20 cellular contexts compared by ENCODE assay signal in genomic region chr15:29071907-29072273, GRCh38.
DNase-seq lines count a peak whose midpoint lies in the region; ATAC-seq and TF ChIP-seq lines count a peak whose summit lies in the region.
"Had no signal": no experiment of that assay in that cellular context is flagged by ENCODE, and none has a peak within 500 bp of the region (broad histone marks: within the 10 kb centered on the region; RNA-seq: fewer than 3 reads in every experiment).

No MANE protein-coding gene starts in this region.

- H4K8ac ChIP-seq in mesendoderm (ENCODE audit: low read depth, low read length) = no peak overlapping the region

- no peak for TF ChIP-seq CTCF in brain (conservative IDR thresholded peaks at IDR 0.05)
- TF ChIP-seq CTCF in glutamatergic neuron (IDR thresholded peaks at IDR 0.05; ENCODE audit: partially characterized antibody, unreplicated experiment) = no peak
- no peak for TF ChIP-seq CTCF in sigmoid colon (IDR thresholded peaks at IDR 0.05)

- 84 to 90% methylated on average over 6 of the region's 6 CpGs for WGBS in sigmoid colon, 2 donors
- WGBS in mesendoderm (ENCODE audit: extremely low coverage, insufficient coverage, low lambda C conversion rate) = no CpG with 5 or more reads among the region's 6 CpGs

- no peak overlapping the region for H3K56ac ChIP-seq in mesendoderm (ENCODE audit: low read length)

- no peak for DNase-seq in glutamatergic neuron
- peak; percentile 32 for DNase-seq in sigmoid colon
- no peak for DNase-seq in mesendoderm
- DNase-seq in stimulated activated CD4-positive, alpha-beta T cell treated with anti-CD3 and anti-CD28 coated beads, Interleukin-15, amount 100 ng/mL, for 24 hours = no peak
- no peak for DNase-seq in naive thymus-derived CD8-positive, alpha-beta T cell
- DNase-seq: CD4-positive, alpha-beta memory T cell; GDM1; Kasumi-1; MV-4-11; NCI-H1105; NCI-H1436 treated with DMSO at 0.1 percent for 48 hours; NCI-H187 treated with DMSO at 0.1 percent for 48 hours; NCI-H345; NCI-H774; SK-N-SH had no signal

- no peak overlapping the region for H3K4ac ChIP-seq in mesendoderm (ENCODE audit: low read depth, low read length)

- TF ChIP-seq POLR2A in sigmoid colon (IDR thresholded peaks at IDR 0.05) = no peak

- no peak overlapping the region for H3K4me3 Mint-ChIP-seq in brain
- H3K4me3 Mint-ChIP-seq in glutamatergic neuron (ENCODE audit: unreplicated experiment) = peak overlapping the region; percentile 61
- H3K4me3 Mint-ChIP-seq in naive thymus-derived CD8-positive, alpha-beta T cell = peak overlapping the region in 1 of 10 donors; percentile 45
- H3K4me3 Mint-ChIP-seq: CD4-positive, alpha-beta memory T cell had no signal

- no peak overlapping the region for H3K18ac ChIP-seq in mesendoderm (ENCODE audit: low read length)

- no peaks in the 10 kb centered on the region for H3K79me1 ChIP-seq in mesendoderm (ENCODE audit: low read length)

- H3K36me3 ChIP-seq in sigmoid colon = no peaks in the 10 kb centered on the region
- H3K36me3 ChIP-seq in mesendoderm (ENCODE audit: control insufficient read depth, insufficient read depth, low read length) = no peaks in the 10 kb centered on the region

- peaks cover 19% of the 10 kb centered on the region for H3K36me3 Mint-ChIP-seq in brain
- no peaks in the 10 kb centered on the region for H3K36me3 Mint-ChIP-seq in glutamatergic neuron (ENCODE audit: unreplicated experiment)
- H3K36me3 Mint-ChIP-seq in naive thymus-derived CD8-positive, alpha-beta T cell = peaks cover 4 to 54% (median 26%) of the 10 kb centered on the region in 3 donors

- H3K27me3 Mint-ChIP-seq in brain (no peaks in the 10 kb centered on the region), glutamatergic neuron (ENCODE audit: unreplicated experiment) (peaks cover 12% of the 10 kb centered on the region)
- H3K27me3 Mint-ChIP-seq in naive thymus-derived CD8-positive, alpha-beta T cell = no peaks in the 10 kb centered on the region
- H3K27me3 Mint-ChIP-seq: CD4-positive, alpha-beta memory T cell had no signal

- H3K27ac Mint-ChIP-seq in brain = peak overlapping the region; percentile 58 to 94 (median 84)
- peak overlapping the region; percentile 90 for H3K27ac Mint-ChIP-seq in glutamatergic neuron (ENCODE audit: unreplicated experiment)
- H3K27ac Mint-ChIP-seq in naive thymus-derived CD8-positive, alpha-beta T cell = peak overlapping the region in 2 of 10 donors; percentile 63 to 65

- H2BK15ac ChIP-seq in mesendoderm (replicated peaks; ENCODE audit: low read depth) = no peak overlapping the region

- peaks cover 77% of the 10 kb centered on the region for H3K4me1 Mint-ChIP-seq in brain
- peaks cover 50% of the 10 kb centered on the region for H3K4me1 Mint-ChIP-seq in glutamatergic neuron (ENCODE audit: low read depth, unreplicated experiment)
- H3K4me1 Mint-ChIP-seq in naive thymus-derived CD8-positive, alpha-beta T cell = peaks cover 9 to 44% (median 29%) of the 10 kb centered on the region in 4 donors

- no peak overlapping the region for H3K23ac ChIP-seq in mesendoderm (ENCODE audit: low read length)

- no peak overlapping the region for H2BK5ac ChIP-seq in mesendoderm (ENCODE audit: low read length)

- H3K79me2 ChIP-seq in mesendoderm (ENCODE audit: control insufficient read depth, insufficient read depth, low read length) = no peaks in the 10 kb centered on the region

- H3K4me3 ChIP-seq in sigmoid colon (no peak overlapping the region), mesendoderm (ENCODE audit: low read length) (no peak overlapping the region)
- H3K4me3 ChIP-seq: A549, GM12878, K562 had no signal

- H3K4me2 ChIP-seq in mesendoderm (ENCODE audit: low read length) = no peak overlapping the region
- H3K4me2 ChIP-seq: A549, SK-N-SH had no signal

- no peak overlapping the region for H2BK120ac ChIP-seq in mesendoderm (ENCODE audit: low read depth, low read length)

- intact Hi-C loops in sigmoid colon (cut with DNase I) = no loop called here

- peaks cover 4 to 11% (median 6%) of the 10 kb centered on the region in 5 experiments for H3K9me3 Mint-ChIP-seq in brain
- peaks cover 10% of the 10 kb centered on the region for H3K9me3 Mint-ChIP-seq in glutamatergic neuron (ENCODE audit: unreplicated experiment)
- H3K9me3 Mint-ChIP-seq in naive thymus-derived CD8-positive, alpha-beta T cell = peaks cover 0 to 7% (median 0%) of the 10 kb centered on the region in 9 donors

- H3K27ac ChIP-seq in sigmoid colon = no peak overlapping the region
- no peak overlapping the region for H3K27ac ChIP-seq in mesendoderm (ENCODE audit: low read depth, low read length)
- H3K27ac ChIP-seq: A549 had no signal

- H4K5ac ChIP-seq in mesendoderm (ENCODE audit: low read length) = no peak overlapping the region

- no peak for ATAC-seq in HG02938 (IDR thresholded peaks at IDR 0.05; ENCODE audit: unreplicated experiment)
- ATAC-seq in naive thymus-derived CD8-positive, alpha-beta T cell = no peak
- ATAC-seq: A549, GM12878, K562 had no signal

- no peak for TF ChIP-seq EP300 in sigmoid colon (IDR thresholded peaks at IDR 0.05)

- no peak overlapping the region for H2AK5ac ChIP-seq in mesendoderm (ENCODE audit: low read length)

- no peak overlapping the region for H3K9ac ChIP-seq in mesendoderm (ENCODE audit: low read length)
- H3K9ac ChIP-seq: SK-N-SH had no signal

- H3K4me1 ChIP-seq in sigmoid colon (no peaks in the 10 kb centered on the region), mesendoderm (ENCODE audit: control insufficient read depth, low read depth, low read length) (no peaks in the 10 kb centered on the region)
- H3K4me1 ChIP-seq: A549 had no signal

- POLR2A ChIA-PET in naive thymus-derived CD8-positive, alpha-beta T cell (lab: Charles Lee) = no interaction called here

- H3K9me3 ChIP-seq in sigmoid colon = no peaks in the 10 kb centered on the region
- H3K9me3 ChIP-seq: SK-N-SH had no signal

- no peaks in the 10 kb centered on the region for H3K27me3 ChIP-seq in sigmoid colon
- H3K27me3 ChIP-seq in mesendoderm (ENCODE audit: insufficient read depth, low read length, poor library complexity) = no peaks in the 10 kb centered on the region
